In the genomic region with DNA sequence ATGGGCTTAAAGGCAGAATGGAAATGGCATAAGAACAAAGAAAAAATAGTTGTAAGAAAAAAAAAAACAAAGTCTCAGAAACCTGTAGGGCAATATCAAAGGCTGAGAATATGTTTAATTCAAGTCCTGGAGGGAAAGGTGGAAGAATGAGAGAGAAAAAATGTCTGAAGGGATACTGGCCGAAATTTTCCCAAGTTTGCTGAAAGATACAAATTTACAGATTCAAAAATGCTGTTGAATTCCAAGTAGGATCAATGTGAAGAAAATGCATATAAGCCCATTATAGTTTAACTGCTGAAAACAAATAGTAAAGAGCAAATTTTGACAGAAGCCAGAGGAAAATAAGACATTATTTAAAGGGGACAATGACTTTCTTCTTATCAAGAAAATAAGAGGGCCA, we compare ENCODE assay signal across 27 cellular contexts.
"Had no signal": no experiment of that assay in that cellular context is flagged by ENCODE, and none has a peak within 500 bp of the region (broad histone marks: within the 10 kb centered on the region; RNA-seq: fewer than 3 reads in every experiment).

No MANE protein-coding gene starts in this region.

- H3K4me1 ChIP-seq: thyroid gland, tibial artery, tibial nerve, uterus, vagina had no signal

- H3K4me3 ChIP-seq: stomach, suprapubic skin, testis, thoracic aorta, thyroid gland, tibial artery, tibial nerve, transverse colon, upper lobe of left lung, upper lobe of right lung, uterus, vagina had no signal

- FAIRE-seq: urothelium cell line had no signal

- ATAC-seq: stimulated activated effector memory CD8-positive, alpha-beta T cell treated with anti-CD3 and anti-CD28 coated beads, Interleukin-12 subunit alpha, Interleukin-12 subunit beta, amount 100 ng/mL, for 72 hours; stimulated activated memory B cell treated with anti-CD40 and anti-IgM and Interleukin-4, amounts not matched to agents 10 μg/mL and 1 μg/mL and 100 μg/mL, for 72 hours; stimulated activated naive B cell treated with anti-CD40 and anti-IgM and Interleukin-4, amounts not matched to agents 10 μg/mL and 1 μg/mL and 100 μg/mL, for 72 hours; stimulated activated naive CD8-positive, alpha-beta T cell treated with anti-CD3 and anti-CD28 coated beads, Interleukin-15, amount 100 ng/mL, for 72 hours; stimulated activated naive CD8-positive, alpha-beta T cell treated with anti-CD3 and anti-CD28 coated beads, Interleukin-15, Interleukin-2, amounts not matched to agents 100 U/mL and 50 U/mL, for 24 hours; upper lobe of right lung had no signal

- H3K27ac ChIP-seq: stomach, suprapubic skin, testis, thoracic aorta, thyroid gland, tibial artery, tibial nerve, transverse colon, upper lobe of left lung, upper lobe of right lung, uterus, vagina had no signal

- H3K36me3 ChIP-seq: stomach, suprapubic skin, thoracic aorta, thyroid gland, tibial artery, tibial nerve, transverse colon, upper lobe of left lung, upper lobe of right lung, uterus, vagina had no signal

- H3K9me3 ChIP-seq: stomach, suprapubic skin, testis, thoracic aorta, thyroid gland, tibial artery, tibial nerve, transverse colon, upper lobe of left lung, upper lobe of right lung, uterus, vagina had no signal

- DNase-seq: stimulated activated CD4-positive, alpha-beta T cell treated with anti-CD3 and anti-CD28 coated beads, Interleukin-2, amount 100 ng/mL, for 48 hours; stimulated activated CD4-positive, alpha-beta T cell treated with anti-CD3 and anti-CD28 coated beads, Interleukin-4, amount 100 ng/mL, for 1 hour; stimulated activated CD4-positive, alpha-beta T cell treated with anti-CD3 and anti-CD28 coated beads, Interleukin-4, amount 100 ng/mL, for 24 hours; stimulated activated CD4-positive, alpha-beta T cell treated with anti-CD3 and anti-CD28 coated beads, Interleukin-4, amount 100 ng/mL, for 4 hours; stimulated activated CD8-positive, alpha-beta memory T cell treated with anti-CD3 and anti-CD28 coated beads, Interleukin-4, amount 100 ng/mL, for 48 hours; stimulated activated naive B cell treated with anti-CD40 and anti-IgM and Interleukin-4, amounts not matched to agents 10 μg/mL and 1 μg/mL and 100 μg/mL, for 72 hours; stimulated activated naive CD4-positive, alpha-beta T cell; stimulated activated naive CD4-positive, alpha-beta T cell treated with Interleukin-2 at 50 U/mL for 16 hours; stimulated activated naive CD8-positive, alpha-beta T cell treated with anti-CD3 and anti-CD28 coated beads, Interleukin-15, amount 100 ng/mL, for 72 hours; stimulated activated naive CD8-positive, alpha-beta T cell treated with anti-CD3 and anti-CD28 coated beads, Interleukin-15, Interleukin-2, amounts not matched to agents 100 U/mL and 50 U/mL, for 24 hours; stomach; substantia nigra; testis; thyroid gland; tibial artery; transverse colon; trophoblast cell; upper lobe of left lung; upper lobe of right lung; uterus had no signal
